24 cellular contexts compared by ENCODE assay signal in genomic region chr3:58152225-58153015, GRCh38. TPM values are rescaled to one million over a fixed set of nuclear protein-coding genes. Genes with fewer than 3 reads are reported as not detected.
DNase-seq lines count a peak whose midpoint lies in the region; ATAC-seq and TF ChIP-seq lines count a peak whose summit lies in the region.
"Had no signal": no experiment of that assay in that cellular context is flagged by ENCODE, and none has a peak within 500 bp of the region (broad histone marks: within the 10 kb centered on the region; RNA-seq: fewer than 3 reads in every experiment).

No MANE protein-coding gene starts in this region.

- peaks cover 6% of the 10 kb centered on the region for H4K20me1 ChIP-seq in IMR-90 (ENCODE audit: insufficient read depth, low read length)
- H4K20me1 ChIP-seq in H9 (ENCODE audit: control insufficient read depth, insufficient read depth, insufficient read length): no peaks in the 10 kb centered on the region

- H3K14ac ChIP-seq in IMR-90 (replicated peaks; ENCODE audit: low read depth, low read length): no peak overlapping the region
- H3K14ac ChIP-seq in H9 (ENCODE audit: insufficient read depth, low read length): no peak overlapping the region

- H2BK20ac ChIP-seq in IMR-90 (ENCODE audit: low read depth, low read length) (no peak overlapping the region), H9 (ENCODE audit: low read depth, low read length, poor library complexity, severe bottlenecking) (no peak overlapping the region)

- no peak overlapping the region for H3K27ac ChIP-seq in IMR-90 (ENCODE audit: insufficient read depth, low read length)
- H3K27ac ChIP-seq in H9 (ENCODE audit: insufficient read length, low read depth, low read length): no peak overlapping the region
- H3K27ac ChIP-seq: GM23248, Peyer's patch had no signal

- H3K23me2 ChIP-seq in H9 (ENCODE audit: insufficient read length, low read depth, low read length, poor library complexity, severe bottlenecking): no peaks in the 10 kb centered on the region

- H2BK5ac ChIP-seq in IMR-90 (ENCODE audit: low read depth, low read length, poor library complexity, severe bottlenecking) (no peak overlapping the region), H9 (ENCODE audit: insufficient read length, low read length) (no peak overlapping the region)

- H2BK12ac ChIP-seq in H9 (ENCODE audit: insufficient read length, low read depth, low read length): no peak overlapping the region

- H3K4ac ChIP-seq in IMR-90 (ENCODE audit: low read depth, low read length) (no peak overlapping the region), H9 (ENCODE audit: low read depth, low read length) (no peak overlapping the region)

- no peaks in the 10 kb centered on the region for H3K27me3 ChIP-seq in IMR-90 (ENCODE audit: control insufficient read depth, insufficient read depth, low read length)
- no peaks in the 10 kb centered on the region for H3K27me3 ChIP-seq in H9 (ENCODE audit: insufficient read depth, low read length)
- H3K27me3 ChIP-seq: Peyer's patch had no signal

- no peak overlapping the region for H3K23ac ChIP-seq in IMR-90 (ENCODE audit: low read depth, low read length)
- no peak overlapping the region for H3K23ac ChIP-seq in H9 (ENCODE audit: insufficient read length, low read depth, low read length)

- H3K4me1 ChIP-seq in IMR-90 (ENCODE audit: control insufficient read depth, insufficient read depth, low read length) (peaks cover 2% of the 10 kb centered on the region; the same call in 1 of the 2 replicates), H9 (ENCODE audit: insufficient read depth, low read length) (no peaks in the 10 kb centered on the region)
- H3K4me1 ChIP-seq: HAP-1, Peyer's patch had no signal

- H3K9me3 ChIP-seq in IMR-90 (ENCODE audit: control insufficient read depth, insufficient read depth, low read length) (no peaks in the 10 kb centered on the region), H9 (ENCODE audit: control insufficient read depth, low read depth, low read length) (no peaks in the 10 kb centered on the region)
- H3K9me3 ChIP-seq: HAP-1, Peyer's patch had no signal

- TF ChIP-seq POLR2A in IMR-90 (IDR thresholded peaks at IDR 0.05; ENCODE audit: low read depth, low read length): no peak

- H3K9me3 Mint-ChIP-seq in endothelial cell (ENCODE audit: unreplicated experiment) (no peaks in the 10 kb centered on the region), H9 (no peaks in the 10 kb centered on the region)
- H3K9me3 Mint-ChIP-seq: CD4-positive, alpha-beta T cell had no signal

- H3K4me3 Mint-ChIP-seq in endothelial cell (ENCODE audit: unreplicated experiment): peak overlapping the region; percentile 43
- no peak overlapping the region for H3K4me3 Mint-ChIP-seq in H9
- H3K4me3 Mint-ChIP-seq: CD4-positive, alpha-beta T cell had no signal

- H3K27me3 Mint-ChIP-seq in endothelial cell (ENCODE audit: unreplicated experiment) (peaks cover 2% of the 10 kb centered on the region), H9 (ENCODE audit: low read depth) (no peaks in the 10 kb centered on the region)
- H3K27me3 Mint-ChIP-seq: CD4-positive, alpha-beta T cell had no signal

- H3K18ac ChIP-seq in IMR-90 (ENCODE audit: low read depth, low read length) (no peak overlapping the region), H9 (ENCODE audit: insufficient read length, low read depth, low read length) (no peak overlapping the region)

- peaks cover 23% of the 10 kb centered on the region for H3K9me1 ChIP-seq in IMR-90 (ENCODE audit: insufficient read depth, low read length)

- H3K27ac Mint-ChIP-seq in endothelial cell (ENCODE audit: unreplicated experiment) (no peak overlapping the region), H9 (no peak overlapping the region; a peak in 1 of 7 replicates)
- H3K27ac Mint-ChIP-seq: CD4-positive, alpha-beta T cell had no signal

- H3T11ph ChIP-seq in H9 (ENCODE audit: low read length): no peak overlapping the region

- H3K56ac ChIP-seq in IMR-90 (ENCODE audit: extremely low read depth, insufficient read depth, low read length): no peak overlapping the region
- H3K56ac ChIP-seq in H9 (ENCODE audit: insufficient read length, low read depth, low read length): no peak overlapping the region

- H4K8ac ChIP-seq in IMR-90 (ENCODE audit: low read depth in 2 of 2, low read length in 2 of 2) (no peak overlapping the region), H9 (replicated peaks; ENCODE audit: insufficient read length, low read depth, low read length) (no peak overlapping the region)

- intact Hi-C loops in IMR-90 (cut with micrococcal nuclease) (no loop called here), posterior vena cava (cut with DNase I) (no loop called here)

- H2AFZ ChIP-seq in IMR-90 (replicated peaks; ENCODE audit: low read length, poor library complexity): peak overlapping the region; percentile 45
- H2AFZ ChIP-seq in H9 (ENCODE audit: low read length): no peak overlapping the region
- H2AFZ ChIP-seq: GM23248 had no signal

- H3K79me2 ChIP-seq in H9 (ENCODE audit: insufficient read depth, low read length): no peaks in the 10 kb centered on the region

- H3K4me1 Mint-ChIP-seq in endothelial cell (ENCODE audit: unreplicated experiment) (no peaks in the 10 kb centered on the region), H9 (no peaks in the 10 kb centered on the region)

- 96% methylated on average over 12 of the region's 17 CpGs; no CpG with 5 or more reads in 1 of the 2 experiments for WGBS in IMR-90 (ENCODE audit: extremely low coverage in 2 of 2, insufficient read length in 1 of 2), 2 experiments
- WGBS in H9 (ENCODE audit: extremely low coverage, insufficient read length, low lambda C conversion rate): no CpG with 5 or more reads among the region's 17 CpGs

- BruUV-seq in IMR-90 (replicated peaks; lab: Mats Ljungman, UMichigan): no TSS peak

- CTCF ChIA-PET in IMR-90 (lab: Yijun Ruan, JAX): no interaction called here

- H2AK5ac ChIP-seq in IMR-90 (ENCODE audit: low read depth, low read length) (no peak overlapping the region), H9 (ENCODE audit: insufficient read length, low read length) (no peak overlapping the region)

- H3K36me3 ChIP-seq in IMR-90 (ENCODE audit: control insufficient read depth, insufficient read depth, low read length): peaks cover 76% of the 10 kb centered on the region

- no peak overlapping the region for H4K5ac ChIP-seq in IMR-90 (ENCODE audit: low read depth, low read length)
- H4K5ac ChIP-seq in H9 (ENCODE audit: insufficient read length, low read depth, low read length): no peak overlapping the region

- no peak overlapping the region for H2BK120ac ChIP-seq in IMR-90 (ENCODE audit: low read depth, low read length)
- H2BK120ac ChIP-seq in H9 (ENCODE audit: low read depth, low read length, poor library complexity, severe bottlenecking): no peak overlapping the region

- peaks cover 14 to 23% of the 10 kb centered on the region in 2 experiments; a peak in 3 of 4 replicates for H3K79me1 ChIP-seq in IMR-90 (ENCODE audit: low read depth in 1 of 2, low read length in 2 of 2)
- no peaks in the 10 kb centered on the region for H3K79me1 ChIP-seq in H9 (ENCODE audit: insufficient read depth, low read depth, low read length, poor library complexity, severe bottlenecking)

- DNase-seq in IMR-90 (no peak), endothelial cell (ENCODE audit: low spot score) (no peak), posterior vena cava (ENCODE audit: low spot score) (peak; percentile 55), SIG-M5 (lab: John Stamatoyannopoulos, UW) (no peak), H9 (no peak), NCI-H2171 treated with DMSO at 0.1 percent for 48 hours (lab: John Stamatoyannopoulos, UW) (no peak), KG1 (lab: John Stamatoyannopoulos, UW) (no peak)
- DNase-seq: CD4-positive, alpha-beta T cell; COR-L47; DMS 273 treated with DMSO at 0.1 percent for 48 hours; DMS79 treated with DMSO at 0.1 percent for 48 hours; Karpas-422; MV-4-11; NCI-H1105 treated with DMSO at 0.1 percent for 48 hours; NCI-H2081; NCI-H2171; NCI-H524 treated with DMSO at 0.1 percent for 48 hours; NCI-H82; Peyer's patch had no signal

- ATAC-seq in IMR-90 (ENCODE audit: low read depth): no peak

- H4K91ac ChIP-seq in IMR-90 (ENCODE audit: insufficient read depth, low read depth, low read length): no peak overlapping the region
- no peak overlapping the region for H4K91ac ChIP-seq in H9 (ENCODE audit: insufficient read length, low read depth, low read length)

- H3K4me2 ChIP-seq in IMR-90 (ENCODE audit: low read depth, low read length) (no peak overlapping the region), H9 (ENCODE audit: insufficient read depth, insufficient read length, low read length) (no peak overlapping the region)

- H2BK15ac ChIP-seq in IMR-90 (ENCODE audit: low read depth, low read length) (no peak overlapping the region), H9 (ENCODE audit: low read depth, low read length) (no peak overlapping the region)

- TF ChIP-seq RAD21 in IMR-90 (IDR thresholded peaks at IDR 0.05; ENCODE audit: low read length): no peak

- TF ChIP-seq CTCF in IMR-90 (conservative IDR thresholded peaks at IDR 0.05; ENCODE audit: low read depth, low read length) (no peak), endothelial cell (IDR thresholded peaks at IDR 0.05; ENCODE audit: unreplicated experiment) (no peak), H9 (conservative IDR thresholded peaks at IDR 0.05) (no peak)

- H3K36me3 Mint-ChIP-seq in endothelial cell (ENCODE audit: low read depth, unreplicated experiment): peaks cover 54% of the 10 kb centered on the region
- peaks cover 33 to 80% (median 66%) of the 10 kb centered on the region in 3 experiments; a peak in 6 of 7 replicates for H3K36me3 Mint-ChIP-seq in H9 (ENCODE audit: insufficient read depth in 1 of 3, low read depth in 3 of 3)

- in situ Hi-C loops in IMR-90 (cut with MboI; ENCODE audit: low sequenced_read_pairs): no loop called here

- POLR2A ChIA-PET in IMR-90 (lab: Charles Lee; ENCODE audit: unreplicated experiment): no interaction called here

- dilution Hi-C loops in IMR-90 (cut with HindIII; ENCODE audit: low sequenced_read_pairs, unreplicated experiment): no loop called here

- no peak overlapping the region for H2AK9ac ChIP-seq in IMR-90 (replicated peaks; ENCODE audit: low read depth, low read length, poor library complexity)

- no peak overlapping the region for H3K4me3 ChIP-seq in IMR-90 (ENCODE audit: insufficient read depth, low read depth, low read length)
- H3K4me3 ChIP-seq: GM23248, HAP-1, Peyer's patch had no signal

- no peak overlapping the region for H3K9ac ChIP-seq in IMR-90 (ENCODE audit: low read depth, low read length)
- H3K9ac ChIP-seq in H9 (ENCODE audit: extremely low read depth, insufficient read length, low read length): no peak overlapping the region
- H3K9ac ChIP-seq: GM23248 had no signal

TF ChIP-seq in IMR-90, 13 proteins besides CTCF, POLR2A, EP300 and RAD21 (continues in another document):
- no peak for TF ChIP-seq SMC3 (IDR thresholded peaks at IDR 0.05; ENCODE audit: low read depth, low read length)

RNA-seq across cellular contexts. Expression of gene DNASE1L3, which starts 58.4 kb away (rescaled TPM):
- total RNA-seq in IMR-90 (2012; rRNA removed) (not detected in 2 replicates), endothelial cell (ENCODE audit: unreplicated experiment) (1.6 TPM), posterior vena cava (1 to 10 TPM; 7.5 to 9.3 TPM), H9 (2021) (not detected in 2 replicates)
- not detected in 2 replicates for polyA plus RNA-seq in IMR-90 (2012; rRNA removed)
- polyA plus RNA-seq in IMR-90 (2012; cell fraction: cytosol; rRNA removed): not detected in 2 replicates
- polyA plus RNA-seq in IMR-90 (2012; cell fraction: nucleus; rRNA removed; ENCODE audit: low replicate concordance): not detected in 2 replicates
- total RNA-seq: GM23248, HT1080, M059J had no signal
- polyA plus RNA-seq: BJ, GM23248 had no signal
